ENCODE assay signal across 1 cellular context in the genomic region with DNA sequence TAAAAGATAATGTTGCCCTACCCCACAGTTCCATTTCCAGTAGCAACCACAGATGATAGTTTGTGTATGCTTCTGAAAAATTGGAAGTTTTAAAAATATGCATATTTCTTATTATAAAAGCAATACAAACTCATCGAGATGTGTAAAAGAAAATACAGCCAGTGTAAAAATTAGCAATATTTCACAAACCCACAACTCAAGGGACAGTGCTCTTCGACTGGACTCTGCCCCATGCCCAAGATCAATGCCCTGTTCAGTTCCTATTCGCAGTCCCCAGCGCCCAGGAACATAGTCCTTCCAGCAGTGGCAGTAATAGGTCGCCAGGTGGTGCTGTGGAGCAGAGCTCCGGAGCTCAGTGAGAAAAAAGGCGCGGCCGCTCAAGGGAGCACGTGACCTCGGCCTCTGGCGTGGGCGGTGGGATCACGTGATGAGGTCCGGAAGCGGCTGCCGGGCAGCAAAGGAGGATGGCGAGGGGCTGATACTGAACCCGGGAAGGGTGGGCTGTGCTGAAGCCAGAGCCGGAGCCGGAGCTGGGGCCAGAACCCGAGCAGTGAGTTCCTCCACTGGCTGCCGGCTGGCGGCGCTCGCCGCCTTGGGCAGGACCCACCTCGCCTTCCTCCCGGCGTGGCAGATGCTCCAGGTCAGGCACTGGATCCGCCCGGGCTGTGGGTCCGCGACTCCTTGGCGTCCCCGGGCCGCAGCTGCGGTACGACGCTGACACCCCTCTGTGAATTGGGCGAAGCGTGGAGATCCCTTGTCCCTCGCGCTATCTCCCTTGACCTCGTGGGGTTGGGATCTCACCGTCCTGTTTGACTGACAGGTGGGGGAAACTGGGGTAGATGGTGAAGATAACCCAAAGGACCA.
TF ChIP-seq lines count a peak whose summit lies in the region.

A gene (plus strand): TSS at position 430 of the 864 bp plus-strand sequence. CDS start 11,190 bp downstream, outside the sequence.

TF ChIP-seq in HepG2, 621 proteins besides CTCF, POLR2A, EP300 and RAD21 (continued from another document and continues in another):
- TF ChIP-seq, protein P1, sequence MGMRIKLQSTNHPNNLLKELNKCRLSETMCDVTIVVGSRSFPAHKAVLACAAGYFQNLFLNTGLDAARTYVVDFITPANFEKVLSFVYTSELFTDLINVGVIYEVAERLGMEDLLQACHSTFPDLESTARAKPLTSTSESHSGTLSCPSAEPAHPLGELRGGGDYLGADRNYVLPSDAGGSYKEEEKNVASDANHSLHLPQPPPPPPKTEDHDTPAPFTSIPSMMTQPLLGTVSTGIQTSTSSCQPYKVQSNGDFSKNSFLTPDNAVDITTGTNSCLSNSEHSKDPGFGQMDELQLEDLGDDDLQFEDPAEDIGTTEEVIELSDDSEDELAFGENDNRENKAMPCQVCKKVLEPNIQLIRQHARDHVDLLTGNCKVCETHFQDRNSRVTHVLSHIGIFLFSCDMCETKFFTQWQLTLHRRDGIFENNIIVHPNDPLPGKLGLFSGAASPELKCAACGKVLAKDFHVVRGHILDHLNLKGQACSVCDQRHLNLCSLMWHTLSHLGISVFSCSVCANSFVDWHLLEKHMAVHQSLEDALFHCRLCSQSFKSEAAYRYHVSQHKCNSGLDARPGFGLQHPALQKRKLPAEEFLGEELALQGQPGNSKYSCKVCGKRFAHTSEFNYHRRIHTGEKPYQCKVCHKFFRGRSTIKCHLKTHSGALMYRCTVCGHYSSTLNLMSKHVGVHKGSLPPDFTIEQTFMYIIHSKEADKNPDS (CRISPR knock-in tag; IDR thresholded peaks at IDR 0.05) = no peak
- TF ChIP-seq KLF6 (CRISPR knock-in tag; IDR thresholded peaks at IDR 0.05) (peak; percentile 94), ZNF766 (CRISPR knock-in tag; IDR thresholded peaks at IDR 0.05; ENCODE audit: borderline replicate concordance) (peak; percentile 71; the same call in 1 of the 2 replicates), TBP (CRISPR knock-in tag; IDR thresholded peaks at IDR 0.05) (no peak), CREM (IDR thresholded peaks at IDR 0.05) (no peak), CREM (CRISPR knock-in tag; IDR thresholded peaks at IDR 0.05) (no peak), ZNF335 (CRISPR knock-in tag; IDR thresholded peaks at IDR 0.05) (no peak), ZNF614 (CRISPR knock-in tag; IDR thresholded peaks at IDR 0.05; ENCODE audit: borderline replicate concordance) (peak; percentile 82), JUN (CRISPR knock-in tag; IDR thresholded peaks at IDR 0.05) (no peak), ZNF230 (CRISPR knock-in tag; IDR thresholded peaks at IDR 0.05) (no peak), DMAP1 (CRISPR knock-in tag; IDR thresholded peaks at IDR 0.05) (peak; percentile 45; the same call in 1 of the 2 replicates), NFE2L2 (IDR thresholded peaks at IDR 0.05; ENCODE audit: low read length) (no peak), PAX8 (CRISPR knock-in tag; IDR thresholded peaks at IDR 0.05; ENCODE audit: borderline replicate concordance) (no peak), SMARCC2 (IDR thresholded peaks at IDR 0.05) (no peak), CHD4 (IDR thresholded peaks at IDR 0.05; ENCODE audit: borderline replicate concordance, low read length) (no peak), POLR2AphosphoS2 (IDR thresholded peaks at IDR 0.05; ENCODE audit: low read depth, low read length) (no peak), ZNF441 (CRISPR knock-in tag; IDR thresholded peaks at IDR 0.05; ENCODE audit: borderline replicate concordance) (peak; percentile 66; the same call in 1 of the 2 replicates), ZNF850 (CRISPR knock-in tag; conservative IDR thresholded peaks at IDR 0.05) (no peak), RORA (CRISPR knock-in tag; IDR thresholded peaks at IDR 0.05) (no peak), ISL2 (CRISPR knock-in tag; IDR thresholded peaks at IDR 0.05) (peak; percentile 66), LCORL (IDR thresholded peaks at IDR 0.05) (no peak), LCORL (CRISPR knock-in tag; IDR thresholded peaks at IDR 0.05) (peak; percentile 65), GTF2F1 (IDR thresholded peaks at IDR 0.05; ENCODE audit: low read length) (peak; percentile 75; the same call in 1 of the 2 replicates), NR2F1 (CRISPR knock-in tag; IDR thresholded peaks at IDR 0.05) (0 out of 4 replicates have a peak, but pooled peaks of 1 of the 2 experiments have one; percentile 18), ZFP82 (CRISPR knock-in tag; IDR thresholded peaks at IDR 0.05; ENCODE audit: borderline replicate concordance) (no peak), SRY (CRISPR knock-in tag; IDR thresholded peaks at IDR 0.05) (no peak), SKI (IDR thresholded peaks at IDR 0.05; ENCODE audit: partially characterized antibody) (no peak), ZNF431 (CRISPR knock-in tag; IDR thresholded peaks at IDR 0.05; ENCODE audit: borderline replicate concordance, low read depth) (no peak), ZNF761 (CRISPR knock-in tag; conservative IDR thresholded peaks at IDR 0.05) (peak; percentile 46; the same call in 1 of the 2 replicates), SATB2 (CRISPR knock-in tag; IDR thresholded peaks at IDR 0.05) (no peak), MLLT10 (CRISPR knock-in tag; IDR thresholded peaks at IDR 0.05) (no peak), TCF12 (IDR thresholded peaks at IDR 0.05) (no peak), TCF12 (CRISPR knock-in tag; IDR thresholded peaks at IDR 0.05) (0 out of 2 replicates have a peak, but pooled peaks have one; percentile 29), JARID2 (CRISPR knock-in tag; IDR thresholded peaks at IDR 0.05; ENCODE audit: insufficient replicate concordance) (no peak), ETV5 (CRISPR knock-in tag; IDR thresholded peaks at IDR 0.05; ENCODE audit: borderline replicate concordance) (peak; percentile 95), EZH2 (conservative IDR thresholded peaks at IDR 0.05; ENCODE audit: low read depth, low read length) (no peak), SIX4 (CRISPR knock-in tag; IDR thresholded peaks at IDR 0.05) (peak; percentile 60; the same call in 1 of the 2 replicates), ZNF556 (CRISPR knock-in tag; IDR thresholded peaks at IDR 0.05; ENCODE audit: borderline replicate concordance) (no peak), ZNF790 (CRISPR knock-in tag; IDR thresholded peaks at IDR 0.05; ENCODE audit: borderline replicate concordance) (no peak), ZFX (CRISPR knock-in tag; IDR thresholded peaks at IDR 0.05; ENCODE audit: low read depth) (peak; percentile 54; the same call in 1 of the 2 replicates), HOXA3 (CRISPR knock-in tag; IDR thresholded peaks at IDR 0.05) (peak; percentile 76), NCOA1 (CRISPR knock-in tag; IDR thresholded peaks at IDR 0.05) (0 out of 2 replicates have a peak, but pooled peaks have one; percentile 27), KLF15 (CRISPR knock-in tag; IDR thresholded peaks at IDR 0.05; ENCODE audit: borderline replicate concordance) (no peak), FOXJ3 (CRISPR knock-in tag; IDR thresholded peaks at IDR 0.05; ENCODE audit: borderline replicate concordance) (no peak)
- TF ChIP-seq, protein P2, sequence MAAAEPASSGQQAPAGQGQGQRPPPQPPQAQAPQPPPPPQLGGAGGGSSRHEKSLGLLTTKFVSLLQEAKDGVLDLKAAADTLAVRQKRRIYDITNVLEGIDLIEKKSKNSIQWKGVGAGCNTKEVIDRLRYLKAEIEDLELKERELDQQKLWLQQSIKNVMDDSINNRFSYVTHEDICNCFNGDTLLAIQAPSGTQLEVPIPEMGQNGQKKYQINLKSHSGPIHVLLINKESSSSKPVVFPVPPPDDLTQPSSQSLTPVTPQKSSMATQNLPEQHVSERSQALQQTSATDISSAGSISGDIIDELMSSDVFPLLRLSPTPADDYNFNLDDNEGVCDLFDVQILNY (CRISPR knock-in tag; conservative IDR thresholded peaks at IDR 0.05) = peak; percentile 41; the same call in 1 of the 2 replicates
- TF ChIP-seq, protein P3, sequence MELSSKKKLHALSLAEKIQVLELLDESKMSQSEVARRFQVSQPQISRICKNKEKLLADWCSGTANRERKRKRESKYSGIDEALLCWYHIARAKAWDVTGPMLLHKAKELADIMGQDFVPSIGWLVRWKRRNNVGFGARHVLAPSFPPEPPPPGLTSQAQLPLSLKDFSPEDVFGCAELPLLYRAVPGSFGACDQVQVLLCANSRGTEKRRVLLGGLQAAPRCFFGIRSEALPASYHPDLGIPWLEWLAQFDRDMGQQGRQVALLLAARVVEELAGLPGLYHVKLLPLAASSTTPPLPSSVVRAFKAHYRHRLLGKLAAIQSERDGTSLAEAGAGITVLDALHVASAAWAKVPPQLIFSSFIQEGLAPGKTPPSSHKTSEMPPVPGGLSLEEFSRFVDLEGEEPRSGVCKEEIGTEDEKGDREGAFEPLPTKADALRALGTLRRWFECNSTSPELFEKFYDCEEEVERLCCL (CRISPR knock-in tag; IDR thresholded peaks at IDR 0.05; ENCODE audit: borderline replicate concordance) = no peak
- TF ChIP-seq, protein P4, sequence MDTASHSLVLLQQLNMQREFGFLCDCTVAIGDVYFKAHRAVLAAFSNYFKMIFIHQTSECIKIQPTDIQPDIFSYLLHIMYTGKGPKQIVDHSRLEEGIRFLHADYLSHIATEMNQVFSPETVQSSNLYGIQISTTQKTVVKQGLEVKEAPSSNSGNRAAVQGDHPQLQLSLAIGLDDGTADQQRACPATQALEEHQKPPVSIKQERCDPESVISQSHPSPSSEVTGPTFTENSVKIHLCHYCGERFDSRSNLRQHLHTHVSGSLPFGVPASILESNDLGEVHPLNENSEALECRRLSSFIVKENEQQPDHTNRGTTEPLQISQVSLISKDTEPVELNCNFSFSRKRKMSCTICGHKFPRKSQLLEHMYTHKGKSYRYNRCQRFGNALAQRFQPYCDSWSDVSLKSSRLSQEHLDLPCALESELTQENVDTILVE (CRISPR knock-in tag; IDR thresholded peaks at IDR 0.05) = peak; percentile 21; the same call in 1 of the 2 replicates
- TF ChIP-seq, protein P5, sequence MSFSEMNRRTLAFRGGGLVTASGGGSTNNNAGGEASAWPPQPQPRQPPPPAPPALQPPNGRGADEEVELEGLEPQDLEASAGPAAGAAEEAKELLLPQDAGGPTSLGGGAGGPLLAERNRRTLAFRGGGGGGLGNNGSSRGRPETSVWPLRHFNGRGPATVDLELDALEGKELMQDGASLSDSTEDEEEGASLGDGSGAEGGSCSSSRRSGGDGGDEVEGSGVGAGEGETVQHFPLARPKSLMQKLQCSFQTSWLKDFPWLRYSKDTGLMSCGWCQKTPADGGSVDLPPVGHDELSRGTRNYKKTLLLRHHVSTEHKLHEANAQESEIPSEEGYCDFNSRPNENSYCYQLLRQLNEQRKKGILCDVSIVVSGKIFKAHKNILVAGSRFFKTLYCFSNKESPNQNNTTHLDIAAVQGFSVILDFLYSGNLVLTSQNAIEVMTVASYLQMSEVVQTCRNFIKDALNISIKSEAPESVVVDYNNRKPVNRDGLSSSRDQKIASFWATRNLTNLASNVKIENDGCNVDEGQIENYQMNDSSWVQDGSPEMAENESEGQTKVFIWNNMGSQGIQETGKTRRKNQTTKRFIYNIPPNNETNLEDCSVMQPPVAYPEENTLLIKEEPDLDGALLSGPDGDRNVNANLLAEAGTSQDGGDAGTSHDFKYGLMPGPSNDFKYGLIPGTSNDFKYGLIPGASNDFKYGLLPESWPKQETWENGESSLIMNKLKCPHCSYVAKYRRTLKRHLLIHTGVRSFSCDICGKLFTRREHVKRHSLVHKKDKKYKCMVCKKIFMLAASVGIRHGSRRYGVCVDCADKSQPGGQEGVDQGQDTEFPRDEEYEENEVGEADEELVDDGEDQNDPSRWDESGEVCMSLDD (CRISPR knock-in tag; IDR thresholded peaks at IDR 0.05; ENCODE audit: borderline replicate concordance) = 0 out of 2 replicates have a peak, but pooled peaks have one; percentile 10
- TF ChIP-seq, protein P6, sequence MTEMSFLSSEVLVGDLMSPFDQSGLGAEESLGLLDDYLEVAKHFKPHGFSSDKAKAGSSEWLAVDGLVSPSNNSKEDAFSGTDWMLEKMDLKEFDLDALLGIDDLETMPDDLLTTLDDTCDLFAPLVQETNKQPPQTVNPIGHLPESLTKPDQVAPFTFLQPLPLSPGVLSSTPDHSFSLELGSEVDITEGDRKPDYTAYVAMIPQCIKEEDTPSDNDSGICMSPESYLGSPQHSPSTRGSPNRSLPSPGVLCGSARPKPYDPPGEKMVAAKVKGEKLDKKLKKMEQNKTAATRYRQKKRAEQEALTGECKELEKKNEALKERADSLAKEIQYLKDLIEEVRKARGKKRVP (CRISPR knock-in tag; IDR thresholded peaks at IDR 0.05) = peak in 1 of 2 experiments; percentile 48; a peak in 1 of 4 replicates
- TF ChIP-seq, protein P7, sequence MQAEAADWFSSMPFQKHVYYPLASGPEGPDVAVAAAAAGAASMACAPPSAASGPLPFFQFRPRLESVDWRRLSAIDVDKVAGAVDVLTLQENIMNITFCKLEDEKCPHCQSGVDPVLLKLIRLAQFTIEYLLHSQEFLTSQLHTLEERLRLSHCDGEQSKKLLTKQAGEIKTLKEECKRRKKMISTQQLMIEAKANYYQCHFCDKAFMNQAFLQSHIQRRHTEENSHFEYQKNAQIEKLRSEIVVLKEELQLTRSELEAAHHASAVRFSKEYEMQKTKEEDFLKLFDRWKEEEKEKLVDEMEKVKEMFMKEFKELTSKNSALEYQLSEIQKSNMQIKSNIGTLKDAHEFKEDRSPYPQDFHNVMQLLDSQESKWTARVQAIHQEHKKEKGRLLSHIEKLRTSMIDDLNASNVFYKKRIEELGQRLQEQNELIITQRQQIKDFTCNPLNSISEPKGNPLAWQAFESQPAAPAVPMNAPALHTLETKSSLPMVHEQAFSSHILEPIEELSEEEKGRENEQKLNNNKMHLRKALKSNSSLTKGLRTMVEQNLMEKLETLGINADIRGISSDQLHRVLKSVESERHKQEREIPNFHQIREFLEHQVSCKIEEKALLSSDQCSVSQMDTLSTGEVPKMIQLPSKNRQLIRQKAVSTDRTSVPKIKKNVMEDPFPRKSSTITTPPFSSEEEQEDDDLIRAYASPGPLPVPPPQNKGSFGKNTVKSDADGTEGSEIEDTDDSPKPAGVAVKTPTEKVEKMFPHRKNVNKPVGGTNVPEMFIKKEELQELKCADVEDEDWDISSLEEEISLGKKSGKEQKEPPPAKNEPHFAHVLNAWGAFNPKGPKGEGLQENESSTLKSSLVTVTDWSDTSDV (CRISPR knock-in tag; IDR thresholded peaks at IDR 0.05) = no peak
- TF ChIP-seq, protein P8, sequence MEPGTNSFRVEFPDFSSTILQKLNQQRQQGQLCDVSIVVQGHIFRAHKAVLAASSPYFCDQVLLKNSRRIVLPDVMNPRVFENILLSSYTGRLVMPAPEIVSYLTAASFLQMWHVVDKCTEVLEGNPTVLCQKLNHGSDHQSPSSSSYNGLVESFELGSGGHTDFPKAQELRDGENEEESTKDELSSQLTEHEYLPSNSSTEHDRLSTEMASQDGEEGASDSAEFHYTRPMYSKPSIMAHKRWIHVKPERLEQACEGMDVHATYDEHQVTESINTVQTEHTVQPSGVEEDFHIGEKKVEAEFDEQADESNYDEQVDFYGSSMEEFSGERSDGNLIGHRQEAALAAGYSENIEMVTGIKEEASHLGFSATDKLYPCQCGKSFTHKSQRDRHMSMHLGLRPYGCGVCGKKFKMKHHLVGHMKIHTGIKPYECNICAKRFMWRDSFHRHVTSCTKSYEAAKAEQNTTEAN (CRISPR knock-in tag; conservative IDR thresholded peaks at IDR 0.05) = peak; percentile 78; the same call in 1 of the 2 replicates
- TF ChIP-seq, protein P9, sequence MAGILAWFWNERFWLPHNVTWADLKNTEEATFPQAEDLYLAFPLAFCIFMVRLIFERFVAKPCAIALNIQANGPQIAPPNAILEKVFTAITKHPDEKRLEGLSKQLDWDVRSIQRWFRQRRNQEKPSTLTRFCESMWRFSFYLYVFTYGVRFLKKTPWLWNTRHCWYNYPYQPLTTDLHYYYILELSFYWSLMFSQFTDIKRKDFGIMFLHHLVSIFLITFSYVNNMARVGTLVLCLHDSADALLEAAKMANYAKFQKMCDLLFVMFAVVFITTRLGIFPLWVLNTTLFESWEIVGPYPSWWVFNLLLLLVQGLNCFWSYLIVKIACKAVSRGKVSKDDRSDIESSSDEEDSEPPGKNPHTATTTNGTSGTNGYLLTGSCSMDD (CRISPR knock-in tag; IDR thresholded peaks at IDR 0.05) = no peak
